In the genomic region with DNA sequence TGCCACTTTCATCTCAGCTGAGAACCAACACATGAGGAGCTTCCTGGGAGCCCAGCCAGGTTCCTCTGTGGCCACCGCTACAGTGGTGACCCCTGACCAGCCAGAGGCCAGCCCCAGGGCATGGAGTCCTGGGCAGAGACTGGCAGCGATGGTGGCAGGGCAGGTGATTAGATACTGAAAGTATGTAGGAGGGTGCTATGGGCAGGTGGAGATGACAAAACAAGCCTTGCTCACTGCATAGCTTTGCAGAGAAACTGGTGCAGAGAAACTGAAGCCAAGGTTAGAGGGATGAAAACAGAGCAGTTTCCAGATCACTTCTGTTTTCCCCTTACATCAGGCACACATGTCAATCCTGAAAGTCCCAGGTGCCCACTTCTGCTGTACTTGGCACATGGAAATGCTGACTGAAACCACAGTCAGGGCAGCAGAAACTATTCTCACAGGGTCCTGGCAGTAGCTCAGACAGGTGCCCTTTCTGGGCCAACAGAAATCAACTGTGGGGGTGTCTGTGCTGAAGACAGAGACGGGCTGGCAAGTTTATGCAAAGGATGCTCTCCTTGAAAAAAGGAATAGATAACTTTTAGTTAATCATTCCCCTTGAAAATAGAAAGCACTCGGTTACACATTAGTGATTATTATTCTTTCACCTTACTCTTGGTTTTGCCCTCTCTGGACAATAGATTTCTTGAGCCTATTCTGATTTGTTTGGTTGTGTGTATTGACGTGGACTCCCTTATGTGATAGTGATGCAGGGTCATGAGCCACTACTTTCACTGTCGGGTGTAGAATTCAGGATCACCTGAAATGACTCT, we compare ENCODE assay signal across 9 cellular contexts.
DNase-seq lines count a peak whose midpoint lies in the region; ATAC-seq, FAIRE-seq and TF ChIP-seq lines count a peak whose summit lies in the region.
"Had no signal": no experiment of that assay in that cellular context is flagged by ENCODE, and none has a peak within 500 bp of the region (broad histone marks: within the 10 kb centered on the region; RNA-seq: fewer than 3 reads in every experiment).

No MANE protein-coding gene starts in this region.

- H3K4me3 ChIP-seq in pancreas: no peak overlapping the region

- ATAC-seq in GM21825 (IDR thresholded peaks at IDR 0.05; ENCODE audit: unreplicated experiment) (peak; percentile 81), pancreas (peak; percentile 51 to 90 (median 82))

- H3K27ac ChIP-seq in pancreas: peak overlapping the region in 2 of 4 donors; percentile 71 to 82
- H3K27ac ChIP-seq: 22Rv1 had no signal

- FAIRE-seq in pancreas (lab: Jason Lieb, UNC): no peak

- H3K4me1 ChIP-seq in pancreas: peaks cover 8 to 36% (median 12%) of the 10 kb centered on the region in 3 donors

- no peaks in the 10 kb centered on the region for H3K27me3 ChIP-seq in pancreas

- no peak for TF ChIP-seq CTCF in pancreas (IDR thresholded peaks at IDR 0.05)

- WGBS in pancreas, 2 donors: 16 to 23% methylated on average over 6 of the region's 6 CpGs

- no peaks in the 10 kb centered on the region for H3K9me3 ChIP-seq in pancreas

- intact Hi-C loops in pancreas (cut with DNase I): no loop called here

- H3K36me3 ChIP-seq in pancreas: no peaks in the 10 kb centered on the region

- DNase-seq in DMS53 (lab: John Stamatoyannopoulos, UW) (peak; percentile 33), DMS53 treated with DMSO at 0.1 percent for 48 hours (lab: John Stamatoyannopoulos, UW; ENCODE audit: unreplicated experiment) (no peak), LoVo (ENCODE audit: low spot score) (peak; percentile 31), pancreas (peak; percentile 27 to 81 (median 52)), HuH-7.5 (ENCODE audit: low spot score) (no peak), pons (ENCODE audit: low spot score) (no peak), NCI-H1436 (lab: John Stamatoyannopoulos, UW) (no peak)

Comparison
In these comparisons a context has a peak if more than half of its experiments do, and no peak if none do; other contexts are left out.
1. DNase-seq: peak in DMS53 (single experiment), LoVo (single experiment) and pancreas (6 of 6); none in DMS53 treated with DMSO at 0.1 percent for 48 hours (single experiment), HuH-7.5 (single experiment), pons (single experiment) and NCI-H1436 (single experiment).